ENCODE assay signal across 8 cellular contexts in genomic region chr6:27863962-27864905, GRCh38. TPM values are rescaled to one million over a fixed set of nuclear protein-coding genes. Genes with fewer than 3 reads are reported as not detected.
DNase-seq lines count a peak whose midpoint lies in the region.

No MANE protein-coding gene starts in this region.

- peaks cover 7% of the 10 kb centered on the region for H3K4me1 ChIP-seq in iPS-18a (ENCODE audit: control insufficient read depth, low read depth, low read length)

- no peaks in the 10 kb centered on the region for H3K36me3 ChIP-seq in iPS-18a (ENCODE audit: control insufficient read depth, low read depth, low read length)

- no peaks in the 10 kb centered on the region for H3K27me3 ChIP-seq in iPS-18a (ENCODE audit: control insufficient read depth, insufficient read depth, low read length)

- H3K4me1 Mint-ChIP-seq in activated T-helper 2 cell treated with anti-CD3 and anti-CD28 coated beads, Interferon-gamma antibody, Interleukin-2, Interleukin-4, amounts not matched to agents 10 μg/mL and 5 μg/mL and 100 μg/mL, durations not matched to agents 14 hours and 24 hours and 36 hours (ENCODE audit: low read depth), result peaks cover 60% of the 10 kb centered on the region

- no peak overlapping the region for H3K4me3 ChIP-seq in iPS-18a (ENCODE audit: low read length)

- peak overlapping the region; percentile 9 for H3K27ac ChIP-seq in iPS-18a (ENCODE audit: low read length)

- no peaks in the 10 kb centered on the region for H3K9me3 Mint-ChIP-seq in activated T-helper 2 cell treated with anti-CD3 and anti-CD28 coated beads, Interferon-gamma antibody, Interleukin-2, Interleukin-4, amounts not matched to agents 10 μg/mL and 5 μg/mL and 100 μg/mL, durations not matched to agents 14 hours and 24 hours and 36 hours

- H3K9ac ChIP-seq in iPS-18a (ENCODE audit: low read length), result no peak overlapping the region

- H3K36me3 Mint-ChIP-seq in activated T-helper 2 cell treated with anti-CD3 and anti-CD28 coated beads, Interferon-gamma antibody, Interleukin-2, Interleukin-4, amounts not matched to agents 10 μg/mL and 5 μg/mL and 100 μg/mL, durations not matched to agents 14 hours and 24 hours and 36 hours (ENCODE audit: low read depth), result no peaks in the 10 kb centered on the region

- H3K9me3 ChIP-seq in iPS-18a (ENCODE audit: control insufficient read depth, low read depth, low read length), result no peaks in the 10 kb centered on the region

- no peaks in the 10 kb centered on the region for H3K27me3 Mint-ChIP-seq in activated T-helper 2 cell treated with anti-CD3 and anti-CD28 coated beads, Interferon-gamma antibody, Interleukin-2, Interleukin-4, amounts not matched to agents 10 μg/mL and 5 μg/mL and 100 μg/mL, durations not matched to agents 14 hours and 24 hours and 36 hours (ENCODE audit: low read depth)

- intact Hi-C loops in activated T-helper 2 cell treated with anti-CD3 and anti-CD28 coated beads, Interferon-gamma antibody, Interleukin-2, Interleukin-4, amounts not matched to agents 10 μg/mL and 5 μg/mL and 100 μg/mL, durations not matched to agents 14 hours and 24 hours and 36 hours (cut with micrococcal nuclease), result no loop called here

- peak overlapping the region; percentile 98 for H3K4me3 Mint-ChIP-seq in activated T-helper 2 cell treated with anti-CD3 and anti-CD28 coated beads, Interferon-gamma antibody, Interleukin-2, Interleukin-4, amounts not matched to agents 10 μg/mL and 5 μg/mL and 100 μg/mL, durations not matched to agents 14 hours and 24 hours and 36 hours (ENCODE audit: low read depth)

- DNase-seq in activated effector memory CD4-positive, alpha-beta T cell treated with anti-CD3 and anti-CD28 coated beads, Interleukin-2, amount 50 U/mL, for 16 hours, result peak; percentile 67
- no peak for DNase-seq in activated effector memory CD4-positive, alpha-beta T cell treated with Interleukin-2 at 50 U/mL for 16 hours
- DNase-seq in activated T-helper 2 cell treated with anti-CD3 and anti-CD28 coated beads, Interferon-gamma antibody, Interleukin-2, Interleukin-4, amounts not matched to agents 10 μg/mL and 5 μg/mL and 100 μg/mL, durations not matched to agents 14 hours and 24 hours and 36 hours (ENCODE audit: low spot score), result peak; percentile 36
- peak; percentile 59 for DNase-seq in stimulated activated CD8-positive, alpha-beta memory T cell treated with anti-CD3 and anti-CD28 coated beads, Interleukin-4, amount 100 ng/mL, for 48 hours
- DNase-seq in SKM-1 treated with dmso at 0.1 percent for 144 hours (lab: John Stamatoyannopoulos, UW; ENCODE audit: unreplicated experiment) (no peak), NCI-H2196 treated with DMSO at 0.1 percent for 48 hours (lab: John Stamatoyannopoulos, UW; ENCODE audit: unreplicated experiment) (no peak), SIG-M5 treated with dmso at 0.1 percent for 504 hours (lab: John Stamatoyannopoulos, UW; ENCODE audit: unreplicated experiment) (no peak)

- peak overlapping the region; percentile 99 for H3K27ac Mint-ChIP-seq in activated T-helper 2 cell treated with anti-CD3 and anti-CD28 coated beads, Interferon-gamma antibody, Interleukin-2, Interleukin-4, amounts not matched to agents 10 μg/mL and 5 μg/mL and 100 μg/mL, durations not matched to agents 14 hours and 24 hours and 36 hours

RNA-seq across cellular contexts. Expression of gene OR2B2, which starts 48.0 kb away (rescaled TPM):
- not detected in 2 replicates for total RNA-seq in activated T-helper 2 cell treated with anti-CD3 and anti-CD28 coated beads, Interferon-gamma antibody, Interleukin-2, Interleukin-4, amounts not matched to agents 10 μg/mL and 5 μg/mL and 100 μg/mL, durations not matched to agents 14 hours and 24 hours and 36 hours

Comparison
In these comparisons a context has a peak if more than half of its experiments do, and no peak if none do; other contexts are left out.
1. DNase-seq: peak in activated effector memory CD4-positive, alpha-beta T cell treated with anti-CD3 and anti-CD28 coated beads, Interleukin-2, amount 50 U/mL, for 16 hours (single experiment), activated T-helper 2 cell treated with anti-CD3 and anti-CD28 coated beads, Interferon-gamma antibody, Interleukin-2, Interleukin-4, amounts not matched to agents 10 μg/mL and 5 μg/mL and 100 μg/mL, durations not matched to agents 14 hours and 24 hours and 36 hours (single experiment) and stimulated activated CD8-positive, alpha-beta memory T cell treated with anti-CD3 and anti-CD28 coated beads, Interleukin-4, amount 100 ng/mL, for 48 hours (single experiment); none in activated effector memory CD4-positive, alpha-beta T cell treated with Interleukin-2 at 50 U/mL for 16 hours (single experiment), SKM-1 treated with dmso at 0.1 percent for 144 hours (single experiment), NCI-H2196 treated with DMSO at 0.1 percent for 48 hours (single experiment) and SIG-M5 treated with dmso at 0.1 percent for 504 hours (single experiment).